21 cellular contexts compared by ENCODE assay signal in genomic region chr18:29012364-29012763, GRCh38.
"Had no signal": no experiment of that assay in that cellular context is flagged by ENCODE, and none has a peak within 500 bp of the region (broad histone marks: within the 10 kb centered on the region; RNA-seq: fewer than 3 reads in every experiment).

No MANE protein-coding gene starts in this region.

- ATAC-seq: activated T-helper 17 cell treated with anti-CD3 and anti-CD28 coated beads, Interleukin-2, amount 50 U/mL, for 72 hours; T-helper 17 cell had no signal

- H3K4me2 ChIP-seq: KMS-11 had no signal

- H3K4me1 Mint-ChIP-seq: activated B cell treated with CpG ODN at 0.5 μM for 24 hours; activated CD4-positive, alpha-beta memory T cell treated with anti-CD3 and anti-CD28 coated beads, Interleukin-2, amount 10 ng/mL, durations not matched to agents 7 days and 5 days; activated CD4-positive, alpha-beta T cell treated with anti-CD3 and anti-CD28 coated beads, Interleukin-2, amount 10 ng/mL, durations not matched to agents 7 days and 5 days; activated T-helper 17 cell treated with anti-CD3 and anti-CD28 coated beads, Interleukin-2, amount 50 U/mL, for 72 hours; T-helper 17 cell had no signal

- DNase-seq: activated B cell treated with CpG ODN at 0.5 μM for 24 hours; activated CD4-positive, alpha-beta memory T cell treated with anti-CD3 and anti-CD28 coated beads, Interleukin-2, amount 10 ng/mL, durations not matched to agents 7 days and 5 days; activated CD4-positive, alpha-beta T cell treated with anti-CD3 and anti-CD28 coated beads, Interleukin-2, amount 10 ng/mL, durations not matched to agents 7 days and 5 days; activated naive CD4-positive, alpha-beta T cell treated with anti-CD3 and anti-CD28 coated beads, Interleukin-2, amount 50 U/mL, for 16 hours; activated T-cell treated with anti-CD3 and anti-CD28 coated beads for 4 hours; activated T-cell treated with anti-CD3 and anti-CD28 coated beads, Interleukin-2, amount 50 U/mL, for 48 hours; aorta; central memory CD4-positive, alpha-beta T cell; NCI-H1092; NCI-H1694; NCI-H2029; NCI-H2107; NCI-H2171 treated with DMSO at 0.1 percent for 48 hours; NCI-H226; NCI-H526; SIG-M5; T-helper 17 cell; T-helper 9 cell had no signal

- H3K4me3 ChIP-seq: breast epithelium had no signal

- H3K9ac ChIP-seq: KMS-11 had no signal

- H3K27me3 ChIP-seq: breast epithelium had no signal

- H3K4me1 ChIP-seq: breast epithelium had no signal

- H3K9me3 ChIP-seq: breast epithelium had no signal

- H3K4me3 Mint-ChIP-seq: activated B cell treated with CpG ODN at 0.5 μM for 24 hours; activated CD4-positive, alpha-beta memory T cell treated with anti-CD3 and anti-CD28 coated beads, Interleukin-2, amount 10 ng/mL, durations not matched to agents 7 days and 5 days; activated CD4-positive, alpha-beta T cell treated with anti-CD3 and anti-CD28 coated beads, Interleukin-2, amount 10 ng/mL, durations not matched to agents 7 days and 5 days; activated T-helper 17 cell treated with anti-CD3 and anti-CD28 coated beads, Interleukin-2, amount 50 U/mL, for 72 hours; T-helper 17 cell had no signal

- H3K27ac ChIP-seq: breast epithelium, KMS-11 had no signal

- H3K27me3 Mint-ChIP-seq: activated B cell treated with CpG ODN at 0.5 μM for 24 hours; activated CD4-positive, alpha-beta memory T cell treated with anti-CD3 and anti-CD28 coated beads, Interleukin-2, amount 10 ng/mL, durations not matched to agents 7 days and 5 days; activated CD4-positive, alpha-beta T cell treated with anti-CD3 and anti-CD28 coated beads, Interleukin-2, amount 10 ng/mL, durations not matched to agents 7 days and 5 days; activated T-helper 17 cell treated with anti-CD3 and anti-CD28 coated beads, Interleukin-2, amount 50 U/mL, for 72 hours; T-helper 17 cell had no signal

- H3K27ac Mint-ChIP-seq: activated B cell treated with CpG ODN at 0.5 μM for 24 hours; activated CD4-positive, alpha-beta memory T cell treated with anti-CD3 and anti-CD28 coated beads, Interleukin-2, amount 10 ng/mL, durations not matched to agents 7 days and 5 days; activated CD4-positive, alpha-beta T cell treated with anti-CD3 and anti-CD28 coated beads, Interleukin-2, amount 10 ng/mL, durations not matched to agents 7 days and 5 days; activated T-helper 17 cell treated with anti-CD3 and anti-CD28 coated beads, Interleukin-2, amount 50 U/mL, for 72 hours; T-helper 17 cell had no signal

- H3K36me3 ChIP-seq: breast epithelium had no signal
